Comparison of ENCODE assay signal across 16 cellular contexts in the genomic region with DNA sequence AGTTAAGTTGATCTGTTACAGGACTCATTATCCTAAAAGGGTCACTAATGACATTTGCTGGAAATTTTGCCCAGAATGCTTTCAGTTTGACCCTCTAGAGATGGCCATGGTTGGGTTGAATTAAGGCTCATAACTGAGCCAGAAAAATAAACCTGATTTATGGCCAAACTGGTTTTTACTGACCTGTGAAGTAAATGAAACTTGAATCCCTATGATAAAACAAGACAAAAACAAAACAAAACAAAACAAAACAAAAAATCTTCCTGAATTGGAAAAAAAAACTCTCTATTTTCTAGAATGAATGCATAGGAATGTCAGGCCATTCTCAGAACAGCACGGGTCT.
"Had no signal": no experiment of that assay in that cellular context is flagged by ENCODE, and none has a peak within 500 bp of the region (broad histone marks: within the 10 kb centered on the region; RNA-seq: fewer than 3 reads in every experiment).

No MANE protein-coding gene starts in this region.

- H3K4me3 ChIP-seq: esophagus muscularis mucosa, heart left ventricle had no signal

- H3K27me3 ChIP-seq: neutrophil had no signal

- FAIRE-seq: frontal cortex, urothelium cell line had no signal

- H3K4me1 Mint-ChIP-seq: stimulated activated naive CD8-positive, alpha-beta T cell treated with anti-CD3 and anti-CD28 coated beads, Interleukin-15, amount 100 ng/mL, for 72 hours had no signal

- H3K36me3 Mint-ChIP-seq: stimulated activated naive B cell treated with anti-CD40 and anti-IgM and Interleukin-4, amounts not matched to agents 10 μg/mL and 1 μg/mL and 100 μg/mL, for 72 hours; type B pancreatic cell had no signal

- H3K27ac Mint-ChIP-seq: stimulated activated naive B cell treated with anti-CD40 and anti-IgM and Interleukin-4, amounts not matched to agents 10 μg/mL and 1 μg/mL and 100 μg/mL, for 72 hours; stimulated activated naive CD8-positive, alpha-beta T cell treated with anti-CD3 and anti-CD28 coated beads, Interleukin-15, amount 100 ng/mL, for 72 hours; type B pancreatic cell had no signal

- H3K9me3 Mint-ChIP-seq: stimulated activated naive CD8-positive, alpha-beta T cell treated with anti-CD3 and anti-CD28 coated beads, Interleukin-15, amount 100 ng/mL, for 72 hours; type B pancreatic cell had no signal

- H3K4me1 ChIP-seq: esophagus muscularis mucosa had no signal

- H3K27ac ChIP-seq: epithelial cell of prostate, esophagus muscularis mucosa, heart left ventricle, neutrophil had no signal

- DNase-seq: effector memory CD4-positive, alpha-beta T cell; heart left ventricle; hippocampal formation; left colon; mesendoderm; naive thymus-derived CD4-positive, alpha-beta T cell; posterior cingulate gyrus; stimulated activated CD4-positive, alpha-beta T cell treated with anti-CD3 and anti-CD28 coated beads, Interleukin-4, amount 100 ng/mL, for 4 hours; stimulated activated naive B cell treated with anti-CD40 and anti-IgM and Interleukin-4, amounts not matched to agents 10 μg/mL and 1 μg/mL and 100 μg/mL, for 72 hours; stimulated activated naive CD8-positive, alpha-beta T cell treated with anti-CD3 and anti-CD28 coated beads, Interleukin-15, amount 100 ng/mL, for 72 hours had no signal

- H3K4me3 Mint-ChIP-seq: naive thymus-derived CD4-positive, alpha-beta T cell; stimulated activated naive B cell treated with anti-CD40 and anti-IgM and Interleukin-4, amounts not matched to agents 10 μg/mL and 1 μg/mL and 100 μg/mL, for 72 hours; stimulated activated naive CD8-positive, alpha-beta T cell treated with anti-CD3 and anti-CD28 coated beads, Interleukin-15, amount 100 ng/mL, for 72 hours had no signal

- H3K36me3 ChIP-seq: esophagus muscularis mucosa, heart left ventricle, neutrophil had no signal

- H3K9me3 ChIP-seq: esophagus muscularis mucosa, neutrophil had no signal
